ENCODE assay signal across 25 cellular contexts in the genomic region with DNA sequence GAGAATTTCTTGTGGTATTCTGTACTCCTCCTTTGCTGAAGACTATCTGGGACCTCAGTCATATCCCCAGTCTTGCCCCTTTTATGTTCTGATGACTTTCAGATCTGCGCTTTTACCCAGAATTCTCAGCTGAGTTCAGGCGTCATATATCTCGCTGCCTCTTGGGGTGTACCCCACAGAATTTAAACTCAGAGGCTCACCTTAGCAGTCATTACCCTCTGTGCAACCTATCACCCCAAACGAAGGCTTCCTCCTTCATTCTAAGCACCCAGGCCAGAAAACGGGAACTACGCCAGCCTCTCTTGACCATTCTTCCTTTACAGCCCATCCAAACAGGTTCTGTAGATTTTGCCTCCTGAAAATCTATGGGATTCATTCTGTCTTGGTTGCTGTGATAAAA.
"Had no signal": no experiment of that assay in that cellular context is flagged by ENCODE, and none has a peak within 500 bp of the region (broad histone marks: within the 10 kb centered on the region; RNA-seq: fewer than 3 reads in every experiment).

No MANE protein-coding gene starts in this region.

- H3K4me3 ChIP-seq: coronary artery, dorsolateral prefrontal cortex, esophagus squamous epithelium, gastrocnemius medialis, heart right ventricle, lower lobe of right lung, mucosa of descending colon had no signal

- H3K4me1 Mint-ChIP-seq: naive B cell had no signal

- H3K27ac ChIP-seq: coronary artery, dorsolateral prefrontal cortex, esophagus squamous epithelium, gastrocnemius medialis, heart right ventricle, lower lobe of right lung had no signal

- FAIRE-seq: colon, endothelial cell of umbilical vein, islet of Langerhans, kidney had no signal

- H3K27me3 ChIP-seq: esophagus squamous epithelium, gastrocnemius medialis had no signal

- H3K36me3 ChIP-seq: esophagus squamous epithelium, gastrocnemius medialis, heart right ventricle, lower lobe of right lung had no signal

- DNase-seq: dermis blood vessel endothelial cell; dorsolateral prefrontal cortex; effector CD4-positive, alpha-beta T cell; effector memory CD4-positive, alpha-beta T cell; esophagus squamous epithelium; foreskin fibroblast; foreskin melanocyte; gastrocnemius medialis; glutamatergic neuron; head of caudate nucleus; heart right ventricle; hippocampal formation; kidney; kidney glomerular epithelial cell; left colon; left ventricle myocardium superior; lower lobe of right lung; mesenchymal stem cell; mucosa of descending colon; naive B cell had no signal

- H3K36me3 Mint-ChIP-seq: mesothelial cell of epicardium, naive B cell had no signal

- H3K9me3 ChIP-seq: esophagus squamous epithelium, gastrocnemius medialis, heart right ventricle, lower lobe of right lung, mucosa of descending colon had no signal

- H3K27ac Mint-ChIP-seq: mesothelial cell of epicardium had no signal

- H3K4me1 ChIP-seq: esophagus squamous epithelium, gastrocnemius medialis, lower lobe of right lung had no signal

- H3K4me3 Mint-ChIP-seq: mesothelial cell of epicardium, naive B cell had no signal
